ENCODE assay signal across 9 cellular contexts in genomic region chr15:43330780-43331086, GRCh38. TPM values are rescaled to one million over a fixed set of nuclear protein-coding genes. Genes with fewer than 3 reads are reported as not detected.
DNase-seq lines count a peak whose midpoint lies in the region; ATAC-seq, FAIRE-seq and TF ChIP-seq lines count a peak whose summit lies in the region.
"Had no signal": no experiment of that assay in that cellular context is flagged by ENCODE, and none has a peak within 500 bp of the region (broad histone marks: within the 10 kb centered on the region; RNA-seq: fewer than 3 reads in every experiment).

No MANE protein-coding gene starts in this region.

- no peaks in the 10 kb centered on the region for H3K9me3 Mint-ChIP-seq in chondrocyte (ENCODE audit: low read depth)

- H3K9me2 ChIP-seq in neural cell (ENCODE audit: insufficient read depth, low read length), result no peaks in the 10 kb centered on the region

- H3K4me2 ChIP-seq in A549 (peak overlapping the region; percentile 95), neural cell (ENCODE audit: low read length) (peak overlapping the region; percentile 89)

- no peak for TF ChIP-seq EP300 in A549 (IDR thresholded peaks at IDR 0.05)
- no peak for TF ChIP-seq EP300 in neural cell (conservative IDR thresholded peaks at IDR 0.05; ENCODE audit: poor library complexity, severe bottlenecking)

- TF ChIP-seq CTCF in A549 (IDR thresholded peaks at IDR 0.05) (no peak), chondrocyte (IDR thresholded peaks at IDR 0.05) (no peak), neural cell (IDR thresholded peaks at IDR 0.05; ENCODE audit: poor library complexity, severe bottlenecking) (no peak)

- H3K9me3 ChIP-seq in A549 (no peaks in the 10 kb centered on the region), neural cell (ENCODE audit: low read length) (no peaks in the 10 kb centered on the region)

- FAIRE-seq in A549 (lab: Jason Lieb, UNC), result no peak

- no peaks in the 10 kb centered on the region for H3K27me3 ChIP-seq in neural cell (ENCODE audit: insufficient read depth, low read depth, low read length)

- peak overlapping the region; percentile 98 for H2AFZ ChIP-seq in neural cell (ENCODE audit: low read depth, low read length)

- ATAC-seq in A549 (peak; percentile 47 to 62; a peak in 5 of 6 replicates), GM19372 (IDR thresholded peaks at IDR 0.05; ENCODE audit: low read depth, unreplicated experiment) (peak; percentile 23), HG03571 (IDR thresholded peaks at IDR 0.05; ENCODE audit: unreplicated experiment) (peak; percentile 15)

- H3K4me3 ChIP-seq in A549 (peak overlapping the region; percentile 77), neural cell (ENCODE audit: low read length) (peak overlapping the region; percentile 75)

- no peak for DNase-seq in A549 (ENCODE audit: low read depth in 1 of 2, low spot score in 1 of 2)
- no peak for DNase-seq in chondrocyte (ENCODE audit: low spot score)
- DNase-seq in NCI-H128 (lab: John Stamatoyannopoulos, UW; ENCODE audit: unreplicated experiment), result no peak
- no peak for DNase-seq in cerebellum (ENCODE audit: low spot score)
- DNase-seq in D341Med (ENCODE audit: low spot score), result no peak

- H3K4me3 Mint-ChIP-seq in chondrocyte (ENCODE audit: unreplicated experiment), result peak overlapping the region; percentile 90

- peaks cover 11% of the 10 kb centered on the region for H3K36me3 Mint-ChIP-seq in chondrocyte (ENCODE audit: low read depth)

- POLR2A ChIA-PET in A549 (lab: Yijun Ruan, JAX), result no interaction called here

- H3K79me2 ChIP-seq in neural cell (replicated peaks; ENCODE audit: insufficient read depth, low read length), result peaks cover 14% of the 10 kb centered on the region

- H3K27ac Mint-ChIP-seq in chondrocyte (ENCODE audit: unreplicated experiment), result peak overlapping the region; percentile 97

- no peaks in the 10 kb centered on the region for H4K20me1 ChIP-seq in neural cell (ENCODE audit: insufficient read depth)

- 5% methylated on average over 7 of the region's 7 CpGs for WGBS in A549 (ENCODE audit: missing lambda C conversion rate)

- CTCF ChIA-PET in A549 (lab: Yijun Ruan, JAX), result no interaction called here

- no peak for TF ChIP-seq POLR2A in A549 (IDR thresholded peaks at IDR 0.05; ENCODE audit: low read length)

- H3K36me3 ChIP-seq in neural cell (ENCODE audit: insufficient read depth, low read length), result peaks cover 7% of the 10 kb centered on the region

- H3K4me1 ChIP-seq in A549, result peaks cover 15% of the 10 kb centered on the region; the same call in 1 of the 3 replicates

- H3K9ac ChIP-seq in neural cell (ENCODE audit: low read length), result peak overlapping the region; percentile 90

- no peaks in the 10 kb centered on the region for H3F3A ChIP-seq in neural cell (ENCODE audit: insufficient read depth, low read length, poor library complexity, severe bottlenecking)

- H3K4me1 Mint-ChIP-seq in chondrocyte (ENCODE audit: low read depth), result peaks cover 21% of the 10 kb centered on the region

- peak overlapping the region; percentile 90 to 91 for H3K27ac ChIP-seq in A549
- peak overlapping the region; percentile 94 for H3K27ac ChIP-seq in neural cell (ENCODE audit: low read length)

- TF ChIP-seq RAD21 in A549 (conservative IDR thresholded peaks at IDR 0.05 in 1 of 2, IDR thresholded peaks at IDR 0.05 in 1 of 2), result no peak
- no peak for TF ChIP-seq RAD21 in neural cell (conservative IDR thresholded peaks at IDR 0.05)

- no peaks in the 10 kb centered on the region for H3K27me3 Mint-ChIP-seq in chondrocyte (ENCODE audit: low read depth)

TF ChIP-seq in A549, 52 proteins besides CTCF, POLR2A, EP300 and RAD21:
- TF ChIP-seq MYC (IDR thresholded peaks at IDR 0.05; ENCODE audit: borderline replicate concordance, low read length) (0 out of 2 replicates have a peak, but pooled peaks have one; percentile 5), HOXB5 (CRISPR knock-in tag; IDR thresholded peaks at IDR 0.05) (no peak)

TF ChIP-seq in neural cell, 6 proteins besides CTCF, POLR2A, EP300 and RAD21:
- TF ChIP-seq MXI1 (conservative IDR thresholded peaks at IDR 0.05; ENCODE audit: poor library complexity, severe bottlenecking), result no peak
- TF ChIP-seq TAF1 (IDR thresholded peaks at IDR 0.05; ENCODE audit: low read depth), result no peak
- no peak for TF ChIP-seq EZH2 (IDR thresholded peaks at IDR 0.05; ENCODE audit: borderline replicate concordance, insufficient read depth, low read length, poor library complexity, severe bottlenecking)
- no peak for TF ChIP-seq POLR2AphosphoS5 (IDR thresholded peaks at IDR 0.05)
- no peak for TF ChIP-seq REST (IDR thresholded peaks at IDR 0.05; ENCODE audit: borderline replicate concordance)
- no peak for TF ChIP-seq SMC3 (conservative IDR thresholded peaks at IDR 0.05; ENCODE audit: poor library complexity)

RNA-seq across cellular contexts. Expression of gene LCMT2, which starts 0.4 kb away (rescaled TPM):
- polyA plus RNA-seq in A549 (2011; rRNA removed) (9.7 and 12.8 TPM in 2 replicates), A549 (2017; fragmentation: RNase III; extraction: RNeasy Plus Mini Kit Qiagen cat#74134 plus additional on column Dnase treatment) (5.9 to 8.3 TPM (median 7.5 TPM) in 3 replicates), neural cell (10.3 TPM in 2 replicates)
- polyA plus RNA-seq in A549 (2012; cell fraction: cytosol; rRNA removed), result 2.5 and 3.3 TPM in 2 replicates
- polyA plus RNA-seq in A549 (2012; cell fraction: nucleus; rRNA removed), result 2.6 and 3.9 TPM in 2 replicates
- polyA minus RNA-seq in A549 (2011; rRNA and poly(A)+ RNA removed), result 10.6 and 14.0 TPM in 2 replicates
- total RNA-seq in chondrocyte (7.1 to 8.4 TPM (median 7.4 TPM) in 3 replicates), cerebellum (12.0 TPM)
- polyA minus RNA-seq in neural cell, result 28.7 and 30.4 TPM in 2 replicates

RNA-seq across cellular contexts. Expression of gene TGM7, which starts 28.7 kb away (rescaled TPM):
- polyA plus RNA-seq in A549 (2011; rRNA removed), result not detected in 2 replicates
- not detected in 2 replicates for polyA plus RNA-seq in A549 (2012; cell fraction: cytosol; rRNA removed)
- not detected in 2 replicates for polyA plus RNA-seq in A549 (2012; cell fraction: nucleus; rRNA removed)
- not detected in 3 replicates for polyA plus RNA-seq in A549 (2017; fragmentation: RNase III; extraction: RNeasy Plus Mini Kit Qiagen cat#74134 plus additional on column Dnase treatment)
- polyA minus RNA-seq in A549 (2011; rRNA and poly(A)+ RNA removed), result not detected in 2 replicates
- not detected in 3 replicates for total RNA-seq in chondrocyte
- polyA plus RNA-seq in neural cell, result not detected in 2 replicates
- not detected in 2 replicates for polyA minus RNA-seq in neural cell
- total RNA-seq in cerebellum, result not detected
- total RNA-seq: renal cortical epithelial cell had no signal

RNA-seq across cellular contexts. Expression of gene ZSCAN29, which starts 40.1 kb away (rescaled TPM):
- 10.7 and 13.8 TPM in 2 replicates for polyA plus RNA-seq in A549 (2011; rRNA removed)
- polyA plus RNA-seq in A549 (2012; cell fraction: cytosol; rRNA removed), result 4.1 and 4.4 TPM in 2 replicates
- 5.0 and 8.6 TPM in 2 replicates for polyA plus RNA-seq in A549 (2012; cell fraction: nucleus; rRNA removed)
- 12.7 to 14.4 TPM (median 13.7 TPM) in 3 replicates for polyA plus RNA-seq in A549 (2017; fragmentation: RNase III; extraction: RNeasy Plus Mini Kit Qiagen cat#74134 plus additional on column Dnase treatment)
- 9.3 and 9.8 TPM in 2 replicates for polyA minus RNA-seq in A549 (2011; rRNA and poly(A)+ RNA removed)
- 18.9 to 22.3 TPM (median 19.7 TPM) in 3 replicates for total RNA-seq in chondrocyte
- 27.6 and 37.5 TPM in 2 replicates for polyA plus RNA-seq in neural cell
- polyA minus RNA-seq in neural cell, result 60.0 and 63.8 TPM in 2 replicates
- total RNA-seq in cerebellum, result 33.9 TPM

RNA-seq across cellular contexts. Expression of gene TUBGCP4, which starts 40.2 kb away (rescaled TPM):
- 10.4 and 12.4 TPM in 2 replicates for polyA plus RNA-seq in A549 (2011; rRNA removed)
- polyA plus RNA-seq in A549 (2012; cell fraction: cytosol; rRNA removed), result 3.7 and 5.1 TPM in 2 replicates
- 9.1 and 11.1 TPM in 2 replicates for polyA plus RNA-seq in A549 (2012; cell fraction: nucleus; rRNA removed)
- 6.5 to 6.7 TPM (median 6.6 TPM) in 3 replicates for polyA plus RNA-seq in A549 (2017; fragmentation: RNase III; extraction: RNeasy Plus Mini Kit Qiagen cat#74134 plus additional on column Dnase treatment)
- polyA minus RNA-seq in A549 (2011; rRNA and poly(A)+ RNA removed), result 13.7 and 17.1 TPM in 2 replicates
- 11.1 to 16.1 TPM (median 11.7 TPM) in 3 replicates for total RNA-seq in chondrocyte
- polyA plus RNA-seq in neural cell, result 4.6 and 13.0 TPM in 2 replicates
- 18.5 and 20.8 TPM in 2 replicates for polyA minus RNA-seq in neural cell
- total RNA-seq in cerebellum, result 15.9 TPM
